Comparison of ENCODE assay signal across 17 cellular contexts in the genomic region with DNA sequence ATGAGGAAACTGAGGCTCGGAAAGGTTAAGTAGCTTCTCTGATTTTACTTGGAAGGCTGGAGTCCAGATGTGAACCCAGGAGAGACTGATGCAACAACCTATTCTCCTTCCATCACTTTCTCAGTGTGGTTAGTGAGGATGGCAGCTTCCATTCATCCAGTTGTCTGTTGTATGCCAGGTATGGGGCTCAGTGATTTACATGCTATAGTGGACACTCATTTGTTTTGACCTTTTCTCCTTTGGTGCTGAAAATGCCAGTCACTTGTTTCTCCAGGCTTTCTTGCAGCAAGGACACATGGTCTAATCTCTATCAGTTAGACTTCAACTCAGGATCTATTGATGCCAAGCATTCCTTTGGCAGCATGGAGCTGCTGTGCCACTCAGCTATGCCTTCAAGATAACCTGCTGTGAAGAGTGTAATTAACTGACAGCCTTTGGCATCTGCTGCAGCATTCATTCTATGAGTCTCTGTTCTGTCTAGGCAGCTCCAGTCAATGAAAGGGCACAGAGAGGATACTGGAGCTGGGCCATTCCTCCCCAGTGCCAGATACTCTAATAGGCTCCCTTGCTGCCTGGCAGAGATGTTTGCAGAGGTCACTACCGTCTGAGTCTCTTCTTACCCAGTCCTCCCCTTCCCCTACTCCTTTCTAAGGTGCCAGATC. TPM values are rescaled to one million over a fixed set of nuclear protein-coding genes. Genes with fewer than 3 reads are reported as not detected.
"Had no signal": no experiment of that assay in that cellular context is flagged by ENCODE, and none has a peak within 500 bp of the region (broad histone marks: within the 10 kb centered on the region; RNA-seq: fewer than 3 reads in every experiment).

No MANE protein-coding gene starts in this region.

- H3K9ac ChIP-seq: neural progenitor cell had no signal

- H3K9me3 ChIP-seq: suprapubic skin had no signal

- H3K27ac ChIP-seq: neural progenitor cell, suprapubic skin had no signal

- H2AFZ ChIP-seq: neural progenitor cell had no signal

- H3K4me2 ChIP-seq: neural progenitor cell had no signal

- H3K36me3 ChIP-seq: neural progenitor cell, suprapubic skin had no signal

- FAIRE-seq: colon, endometrium had no signal

- ATAC-seq: activated naive CD8-positive, alpha-beta T cell treated with anti-CD3 and anti-CD28 coated beads, Interleukin-2, amount 50 U/mL, for 24 hours had no signal

- H3K4me1 ChIP-seq: neural progenitor cell had no signal

- H3K27me3 ChIP-seq: neural progenitor cell had no signal

- DNase-seq: activated CD4-positive, alpha-beta T cell treated with anti-CD3 and anti-CD28 coated beads, Interleukin-2, amount 50 U/mL, for 4 hours; activated CD4-positive, CD25-positive, alpha-beta regulatory T cell treated with anti-CD3 and anti-CD28 coated beads, Interleukin-2, amount 50 U/mL, for 72 hours; activated naive CD4-positive, alpha-beta T cell; activated naive CD8-positive, alpha-beta T cell treated with anti-CD3 and anti-CD28 coated beads, Interleukin-2, amount 50 U/mL, for 24 hours; activated T-cell treated with anti-CD3 and anti-CD28 coated beads for 4 hours; aorta; left cardiac atrium; naive B cell; stimulated activated naive CD4-positive, alpha-beta T cell; trophoblast cell had no signal

- H3K4me3 ChIP-seq: neural progenitor cell, suprapubic skin had no signal

RNA-seq across cellular contexts. Expression of a gene that starts 11.0 kb away (rescaled TPM):
- total RNA-seq: aorta; left cardiac atrium; lung microvascular endothelial cell; osteocyte; T-helper 1 cell treated with Interleukin-12 subunit alpha and Interleukin-12 subunit beta and Interleukin-4 antibody, amounts not matched to agents 30 ng/mL and 1 ng/mL, for 36 hours had no signal
- polyA plus RNA-seq: aorta had no signal
